In genomic region chr2:206259615-206260426, GRCh38 we compare ENCODE assay signal across 15 cellular contexts. TPM values are rescaled to one million over a fixed set of nuclear protein-coding genes. Genes with fewer than 3 reads are reported as not detected.
A peak's percentile ranks its signal among the peaks of the same experiment; 100 is the strongest.
DNase-seq lines count a peak whose midpoint lies in the region; ATAC-seq, FAIRE-seq and TF ChIP-seq lines count a peak whose summit lies in the region.
"Had no signal": no experiment of that assay in that cellular context is flagged by ENCODE, and none has a peak within 500 bp of the region (broad histone marks: within the 10 kb centered on the region; RNA-seq: fewer than 3 reads in every experiment).

No MANE protein-coding gene starts in this region.

- no TSS peak for BruUV-seq in endothelial cell of umbilical vein (replicated peaks; lab: Mats Ljungman, UMichigan)

- TF ChIP-seq CTCF in endothelial cell of umbilical vein (IDR thresholded peaks at IDR 0.05; ENCODE audit: extremely low read depth in 1 of 2, insufficient read depth in 1 of 2, low read depth in 1 of 2, low read length in 2 of 2) (no peak), dorsolateral prefrontal cortex (IDR thresholded peaks at IDR 0.05 in 54 of 56, conservative IDR thresholded peaks at IDR 0.05 in 2 of 56; ENCODE audit: low read depth in 1 of 56, partially characterized antibody in 56 of 56) (no peak)

- no peaks in the 10 kb centered on the region for H3K27me3 ChIP-seq in Karpas-422 (ENCODE audit: low read length)
- peaks cover 70 to 88% of the 10 kb centered on the region in 2 experiments for H3K27me3 ChIP-seq in endothelial cell of umbilical vein (ENCODE audit: control insufficient read depth in 2 of 2, insufficient read depth in 2 of 2, low read length in 2 of 2)
- peaks cover 3 to 100% (median 91%) of the 10 kb centered on the region in 45 donors for H3K27me3 ChIP-seq in dorsolateral prefrontal cortex

- H4K20me1 ChIP-seq in Karpas-422 (ENCODE audit: insufficient read depth, low read depth, low read length) (no peaks in the 10 kb centered on the region), endothelial cell of umbilical vein (replicated peaks; ENCODE audit: control insufficient read depth, extremely low read depth, insufficient read depth, low read length) (no peaks in the 10 kb centered on the region)

- H3K4me2 ChIP-seq in Karpas-422 (ENCODE audit: low read depth, low read length, poor library complexity, severe bottlenecking) (no peak overlapping the region), endothelial cell of umbilical vein (ENCODE audit: insufficient read depth, low read length) (no peak overlapping the region)

- POLR2A ChIA-PET in endothelial cell of umbilical vein (lab: Charles Lee), result no interaction called here

- H3K9me2 ChIP-seq in Karpas-422 (replicated peaks; ENCODE audit: insufficient read depth, low read length), result no peaks in the 10 kb centered on the region

- no peak for TF ChIP-seq POLR2A in endothelial cell of umbilical vein (IDR thresholded peaks at IDR 0.05; ENCODE audit: low read depth, low read length)

- H3K27ac ChIP-seq in Karpas-422 (ENCODE audit: low read length) (no peak overlapping the region), endothelial cell of umbilical vein (ENCODE audit: insufficient read depth, low read depth, low read length) (no peak overlapping the region), dorsolateral prefrontal cortex (no peak overlapping the region)
- H3K27ac ChIP-seq: 22Rv1, tibial artery had no signal

- DNase-seq in DMS79 treated with DMSO at 0.1 percent for 48 hours (lab: John Stamatoyannopoulos, UW) (peak; percentile 28), DMS79 (lab: John Stamatoyannopoulos, UW) (no peak), Karpas-422 (no peak), endothelial cell of umbilical vein (ENCODE audit: low read depth, low spot score) (no peak), medulla oblongata (ENCODE audit: extremely low spot score) (no peak), dorsolateral prefrontal cortex (no peak)
- DNase-seq: activated CD4-positive, alpha-beta memory T cell treated with anti-CD3 and anti-CD28 coated beads for 36 hours; activated effector memory CD4-positive, alpha-beta T cell treated with Interleukin-2 at 50 U/mL for 16 hours; CD8-positive, alpha-beta memory T cell; tibial artery had no signal

- ATAC-seq in GM21717 (IDR thresholded peaks at IDR 0.05; ENCODE audit: unreplicated experiment) (peak; percentile 13), HG03135 (IDR thresholded peaks at IDR 0.05; ENCODE audit: unreplicated experiment) (no peak)

- CTCF ChIA-PET in endothelial cell of umbilical vein (lab: Charles Lee), result interaction anchor here (0.6 to 1.4 kb wide), 7 partner anchors 12 to 96 kb away, joined by 3 to 4 read pairs (median 3); partner anchors contain the start of gene ZDBF2

- no peak for FAIRE-seq in endothelial cell of umbilical vein (lab: Jason Lieb, UNC)
- FAIRE-seq: keratinocyte, RCC 7860 had no signal

- H3K9ac ChIP-seq in Karpas-422 (ENCODE audit: low read length) (no peak overlapping the region), endothelial cell of umbilical vein (replicated peaks; ENCODE audit: extremely low read depth, insufficient read depth, low read length) (no peak overlapping the region)

- H3K9me3 ChIP-seq in Karpas-422 (ENCODE audit: low read length) (no peaks in the 10 kb centered on the region), endothelial cell of umbilical vein (replicated peaks; ENCODE audit: control insufficient read depth, insufficient read depth, low read length) (no peaks in the 10 kb centered on the region)
- H3K9me3 ChIP-seq: tibial artery had no signal

- no peaks in the 10 kb centered on the region for H3K36me3 ChIP-seq in Karpas-422 (ENCODE audit: insufficient read depth, low read length)
- H3K36me3 ChIP-seq in endothelial cell of umbilical vein (ENCODE audit: control insufficient read depth in 2 of 2, extremely low read depth in 1 of 2, insufficient read depth in 2 of 2, low read length in 2 of 2), result no peaks in the 10 kb centered on the region
- H3K36me3 ChIP-seq: tibial artery had no signal

- intact Hi-C loops in endothelial cell of umbilical vein (cut with micrococcal nuclease) (loop anchor here (1.0 kb wide), 1 partner anchor 96 kb away; no protein-coding TSS in a partner anchor), dorsolateral prefrontal cortex (cut with DNase I) (no loop called here)

- H3K4me3 ChIP-seq in Karpas-422 (ENCODE audit: low read length) (no peak overlapping the region), endothelial cell of umbilical vein (replicated peaks in 1 of 3; ENCODE audit: insufficient read depth in 1 of 3, low read depth in 1 of 3, low read length in 3 of 3) (no peak overlapping the region), dorsolateral prefrontal cortex (peak overlapping the region in 1 of 59 donors; percentile 5)
- H3K4me3 ChIP-seq: tibial artery had no signal

- dilution Hi-C loops in endothelial cell of umbilical vein (cut with MboI; ENCODE audit: extremely low pct_ligation_motif_present, low sequenced_read_pairs), result no loop called here

- no peaks in the 10 kb centered on the region for H3K9me1 ChIP-seq in endothelial cell of umbilical vein (replicated peaks; ENCODE audit: control insufficient read depth, extremely low read depth, insufficient read depth, low read length)

- H3K79me2 ChIP-seq in Karpas-422 (ENCODE audit: low read length), result no peaks in the 10 kb centered on the region
- no peaks in the 10 kb centered on the region for H3K79me2 ChIP-seq in endothelial cell of umbilical vein (ENCODE audit: control insufficient read depth, insufficient read depth, low read length)

- 0 out of 2 replicates have a peak overlapping the region, but pooled peaks have one; percentile 20 for H2AFZ ChIP-seq in Karpas-422 (ENCODE audit: low read length)
- H2AFZ ChIP-seq in endothelial cell of umbilical vein (ENCODE audit: low read depth, low read length), result no peak overlapping the region

- peaks cover 6% of the 10 kb centered on the region; the same call in 1 of the 2 replicates for H3K4me1 ChIP-seq in Karpas-422 (ENCODE audit: low read length)
- no peaks in the 10 kb centered on the region for H3K4me1 ChIP-seq in endothelial cell of umbilical vein (ENCODE audit: control insufficient read depth, extremely low read depth, insufficient read depth, low read length)

TF ChIP-seq in endothelial cell of umbilical vein, 7 proteins besides CTCF, POLR2A, EP300 and RAD21:
- TF ChIP-seq MYC (IDR thresholded peaks at IDR 0.05; ENCODE audit: low read depth, low read length) (no peak), JUN (IDR thresholded peaks at IDR 0.05; ENCODE audit: borderline replicate concordance, insufficient read depth, insufficient read length, low read depth) (no peak), POLR2AphosphoS5 (IDR thresholded peaks at IDR 0.05; ENCODE audit: insufficient read depth, low read depth, low read length) (no peak), EZH2 (IDR thresholded peaks at IDR 0.05; ENCODE audit: borderline replicate concordance, low read depth, low read length, severe bottlenecking) (peak; percentile 35), GATA2 (IDR thresholded peaks at IDR 0.05; ENCODE audit: insufficient read depth, insufficient read length, low read depth, low read length) (no peak), FOS (IDR thresholded peaks at IDR 0.05; ENCODE audit: borderline replicate concordance, insufficient read depth, low read length) (no peak), MAX (IDR thresholded peaks at IDR 0.05; ENCODE audit: insufficient read depth, insufficient read length) (no peak)

RNA-seq across cellular contexts. Expression of gene ZDBF2, which starts 14.6 kb away (rescaled TPM):
- 1.9 and 2.5 TPM in 2 replicates for total RNA-seq in Karpas-422 (2014; rRNA removed; shearing (Covaris generic); ENCODE audit: low replicate concordance)
- total RNA-seq in endothelial cell of umbilical vein, result 9.6 and 9.9 TPM in 2 replicates
- polyA plus RNA-seq in endothelial cell of umbilical vein, result 0.99 and 1.3 TPM in 2 replicates
- polyA plus RNA-seq in endothelial cell of umbilical vein (2011; cell fraction: cytosol; rRNA removed), result 1.3 and 1.5 TPM in 2 replicates
- 7.6 and 10.6 TPM in 2 replicates for polyA plus RNA-seq in endothelial cell of umbilical vein (2011; cell fraction: nucleus; rRNA removed)
- polyA plus RNA-seq in endothelial cell of umbilical vein (2012), result 3.3 and 4.0 TPM in 2 replicates
- polyA minus RNA-seq in endothelial cell of umbilical vein, result 16.4 and 17.0 TPM in 2 replicates
- polyA minus RNA-seq in endothelial cell of umbilical vein (2011; cell fraction: cytosol; rRNA and poly(A)+ RNA removed), result 4.3 TPM
- polyA minus RNA-seq in endothelial cell of umbilical vein (2011; cell fraction: nucleus; rRNA and poly(A)+ RNA removed), result 14.9 and 20.8 TPM in 2 replicates
- 10 to 100 TPM; 15.4 to 80.3 (median 43.5) TPM for total RNA-seq in dorsolateral prefrontal cortex
